ENCODE assay signal across 8 cellular contexts in the genomic region with DNA sequence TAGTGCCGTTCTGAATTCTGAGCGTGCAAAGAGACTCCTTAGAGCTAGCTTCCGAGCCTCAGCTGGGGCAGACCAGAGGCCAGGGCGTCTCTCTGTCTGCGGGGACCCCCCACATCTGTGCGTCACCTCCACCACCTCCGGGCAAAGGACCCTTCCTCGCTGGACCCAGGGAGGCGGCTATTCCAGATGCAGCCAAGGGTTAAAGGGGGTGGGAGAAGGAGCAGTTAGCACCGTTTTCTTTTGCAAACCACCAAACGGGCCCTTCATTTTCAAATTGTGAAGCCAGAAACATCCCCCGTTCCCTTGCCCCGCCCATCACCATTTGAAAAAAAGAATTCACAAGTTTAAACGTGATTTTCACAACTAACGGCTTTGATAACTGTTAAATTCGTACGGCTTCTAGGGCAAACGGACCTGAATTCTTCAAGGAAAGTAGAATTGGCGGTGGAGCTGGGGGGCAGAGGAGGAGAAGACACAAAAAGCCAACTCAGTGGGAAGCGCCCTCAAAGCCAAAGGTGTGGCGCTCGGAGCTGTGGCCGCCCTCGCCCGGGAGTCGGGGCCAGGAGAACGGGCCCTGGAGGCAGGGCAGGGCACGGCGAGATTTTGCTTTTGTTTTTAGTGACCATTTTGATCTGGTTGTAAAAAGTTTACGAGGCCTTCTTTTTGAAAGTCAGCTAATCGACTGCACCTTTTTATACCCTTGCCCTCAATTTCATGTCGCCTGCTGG. TPM values are rescaled to one million over a fixed set of nuclear protein-coding genes. Genes with fewer than 3 reads are reported as not detected.
A peak's percentile ranks its signal among the peaks of the same experiment; 100 is the strongest.
DNase-seq lines count a peak whose midpoint lies in the region; ATAC-seq lines count a peak whose summit lies in the region.

No MANE protein-coding gene starts in this region.

- POLR2A ChIA-PET in T-cell (lab: Charles Lee), result no interaction called here

- H4K20me1 ChIP-seq in BLaER1 treated with 17β-estradiol and CSF1 and Interleukin-3, amounts not matched to agents 10 nM and 100 nM, result no peaks in the 10 kb centered on the region; a peak in 3 of 22 replicates

- peaks cover 0 to 11% (median 0%) of the 10 kb centered on the region in 10 experiments; a peak in 3 of 20 replicates for H3K4me1 ChIP-seq in BLaER1 treated with 17β-estradiol and CSF1 and Interleukin-3, amounts not matched to agents 10 nM and 100 nM
- peaks cover 4 to 10% of the 10 kb centered on the region in 2 donors for H3K4me1 ChIP-seq in neuronal stem cell (ENCODE audit: control insufficient read depth in 2 of 2, insufficient read depth in 1 of 2, low read depth in 1 of 2, low read length in 2 of 2)

- no peak overlapping the region for H2BK5ac ChIP-seq in neuronal stem cell (ENCODE audit: low read length)

- no peak overlapping the region for H3K4ac ChIP-seq in neuronal stem cell (ENCODE audit: low read length)

- no peaks in the 10 kb centered on the region for H3K36me3 ChIP-seq in BLaER1 treated with 17β-estradiol and CSF1 and Interleukin-3, amounts not matched to agents 10 nM and 100 nM
- no peaks in the 10 kb centered on the region for H3K36me3 ChIP-seq in neuronal stem cell (replicated peaks in 1 of 2; ENCODE audit: control insufficient read depth in 2 of 2, insufficient read depth in 2 of 2, low read length in 2 of 2)

- H3K4me3 Mint-ChIP-seq in T-cell, result peak overlapping the region; percentile 21 to 80 (median 58)

- WGBS in neuronal stem cell (ENCODE audit: extremely low coverage in 2 of 2, insufficient read length in 2 of 2, insufficient replicate concordance in 1 of 2), 2 donors, result no CpG with 5 or more reads among the region's 32 CpGs

- H3K9ac ChIP-seq in BLaER1 treated with 17β-estradiol and CSF1 and Interleukin-3, amounts not matched to agents 10 nM and 100 nM, result no peak overlapping the region
- H3K9ac ChIP-seq in neuronal stem cell (ENCODE audit: low read depth, low read length, poor library complexity), result no peak overlapping the region

- no peak overlapping the region for H3K14ac ChIP-seq in neuronal stem cell (ENCODE audit: low read length)

- H2AK5ac ChIP-seq in neuronal stem cell (ENCODE audit: low read depth, low read length), result no peak overlapping the region

- H2BK120ac ChIP-seq in neuronal stem cell (ENCODE audit: low read depth, low read length), result no peak overlapping the region

- H4K8ac ChIP-seq in neuronal stem cell (ENCODE audit: low read depth, low read length), result no peak overlapping the region

- H3K27ac Mint-ChIP-seq in T-cell, result no peak overlapping the region

- CTCF ChIA-PET in T-cell (lab: Charles Lee), result no interaction called here

- H2BK12ac ChIP-seq in neuronal stem cell (ENCODE audit: low read length), result no peak overlapping the region

- peaks cover 31 to 58% (median 49%) of the 10 kb centered on the region in 11 experiments for H3K9me3 ChIP-seq in BLaER1 treated with 17β-estradiol and CSF1 and Interleukin-3, amounts not matched to agents 10 nM and 100 nM (replicated peaks in 1 of 11)
- no peaks in the 10 kb centered on the region for H3K9me3 ChIP-seq in neuronal stem cell (replicated peaks in 1 of 2; ENCODE audit: control insufficient read depth in 2 of 2, insufficient read depth in 1 of 2, low read depth in 1 of 2, low read length in 2 of 2)

- peak overlapping the region; percentile 81 for H2AFZ ChIP-seq in neuronal stem cell (ENCODE audit: low read length)

- no peak overlapping the region for H3K23ac ChIP-seq in neuronal stem cell (ENCODE audit: low read depth, low read length, poor library complexity)

- peaks cover 69 to 80% (median 72%) of the 10 kb centered on the region in 11 experiments for H3K27me3 ChIP-seq in BLaER1 treated with 17β-estradiol and CSF1 and Interleukin-3, amounts not matched to agents 10 nM and 100 nM
- H3K27me3 ChIP-seq in neuronal stem cell (ENCODE audit: control insufficient read depth in 3 of 3, insufficient read depth in 3 of 3, low read depth in 1 of 3, low read length in 3 of 3), result peaks cover 19 to 74% (median 61%) of the 10 kb centered on the region in 3 experiments

- H4K91ac ChIP-seq in neuronal stem cell (ENCODE audit: low read depth, low read length, poor library complexity), result no peak overlapping the region

- DNase-seq in T-cell, result no peak
- peak; percentile 49 for DNase-seq in fibroblast of peridontal ligament (ENCODE audit: extremely low read depth)
- peak; percentile 9 for DNase-seq in neuronal stem cell (ENCODE audit: low spot score)
- no peak for DNase-seq in foreskin melanocyte

- H3K27ac ChIP-seq in BLaER1 treated with 17β-estradiol and CSF1 and Interleukin-3, amounts not matched to agents 10 nM and 100 nM, result no peak overlapping the region
- no peak overlapping the region for H3K27ac ChIP-seq in neuronal stem cell (replicated peaks; ENCODE audit: low read length)

- peaks cover 43 to 44% (median 43%) of the 10 kb centered on the region in 3 donors for H3K4me1 Mint-ChIP-seq in T-cell

- H2BK15ac ChIP-seq in neuronal stem cell (ENCODE audit: low read length), result no peak overlapping the region

- H3K9me3 Mint-ChIP-seq in T-cell, result no peaks in the 10 kb centered on the region

- peak overlapping the region in 5 of 10 experiments; percentile 13 to 51 (median 37); a peak in 9 of 20 replicates for H3K4me3 ChIP-seq in BLaER1 treated with 17β-estradiol and CSF1 and Interleukin-3, amounts not matched to agents 10 nM and 100 nM
- H3K4me3 ChIP-seq in neuronal stem cell (ENCODE audit: low read length in 2 of 2), result no peak overlapping the region

- H3K36me3 Mint-ChIP-seq in T-cell, result no peaks in the 10 kb centered on the region

- peak overlapping the region; percentile 42 for H3K18ac ChIP-seq in neuronal stem cell (ENCODE audit: low read length)

- H3K79me1 ChIP-seq in neuronal stem cell (ENCODE audit: low read depth, low read length), result no peaks in the 10 kb centered on the region

- peak overlapping the region in 9 of 11 experiments; percentile 17 to 74 (median 40); a peak in 11 of 22 replicates for H3K4me2 ChIP-seq in BLaER1 treated with 17β-estradiol and CSF1 and Interleukin-3, amounts not matched to agents 10 nM and 100 nM
- peak overlapping the region; percentile 97 for H3K4me2 ChIP-seq in neuronal stem cell (ENCODE audit: insufficient read depth, low read length, poor library complexity, severe bottlenecking)

- H3K27me3 Mint-ChIP-seq in T-cell, result peaks cover 61 to 84% of the 10 kb centered on the region in 2 donors

- no peak for ATAC-seq in T-cell (replicated peaks in 1 of 4)
- no peak for ATAC-seq in HG03095 (IDR thresholded peaks at IDR 0.05; ENCODE audit: unreplicated experiment)
- no peak for ATAC-seq in GM18873 (IDR thresholded peaks at IDR 0.05; ENCODE audit: low FRiP score, unreplicated experiment)
- no peak for ATAC-seq in HG03196 (IDR thresholded peaks at IDR 0.05; ENCODE audit: unreplicated experiment)

RNA-seq across cellular contexts. Expression of gene PDGFRA, which starts 3.3 kb away (rescaled TPM):
- total RNA-seq in T-cell, result under 1 TPM in 3 of 5 donors, not detected in 2; 0.29 to 0.39 (median 0.32) TPM
- polyA plus RNA-seq in neuronal stem cell (2013, experiment 1 of 2), result 0.56 TPM
- polyA plus RNA-seq in neuronal stem cell (2013, experiment 2 of 2), result 0.66 TPM

Comparison
In these comparisons a context has a peak if more than half of its experiments do, and no peak if none do; other contexts are left out.
1. DNase-seq: peak in fibroblast of peridontal ligament (single experiment) and neuronal stem cell (single experiment); none in T-cell (0 of 34) and foreskin melanocyte (single experiment).